ENCODE assay signal across 24 cellular contexts in genomic region chr2:229701062-229701461, GRCh38. TPM values are rescaled to one million over a fixed set of nuclear protein-coding genes. Genes with fewer than 3 reads are reported as not detected.
"Had no signal": no experiment of that assay in that cellular context is flagged by ENCODE, and none has a peak within 500 bp of the region (broad histone marks: within the 10 kb centered on the region; RNA-seq: fewer than 3 reads in every experiment).

No MANE protein-coding gene starts in this region.

- H3K4me1 ChIP-seq: gastrocnemius medialis, heart right ventricle, left lung, lower lobe of right lung had no signal

- FAIRE-seq: colon, endothelial cell of umbilical vein, islet of Langerhans had no signal

- H3K36me3 ChIP-seq: esophagus squamous epithelium, gastrocnemius medialis, heart right ventricle, left lung, lower lobe of right lung had no signal

- H3K27me3 ChIP-seq: dorsolateral prefrontal cortex, esophagus squamous epithelium had no signal

- H3K36me3 Mint-ChIP-seq: mesothelial cell of epicardium had no signal

- H3K4me1 Mint-ChIP-seq: mesothelial cell of epicardium, naive B cell had no signal

- DNase-seq: dermis blood vessel endothelial cell; dorsolateral prefrontal cortex; effector CD4-positive, alpha-beta T cell; effector memory CD4-positive, alpha-beta T cell; esophagus squamous epithelium; foreskin fibroblast; foreskin melanocyte; gastrocnemius medialis; glutamatergic neuron; head of caudate nucleus; heart right ventricle; hippocampal formation; left cardiac atrium; left lung; left ventricle myocardium superior; lower lobe of right lung; mesenchymal stem cell; mucosa of descending colon; naive B cell had no signal

- H3K27ac Mint-ChIP-seq: mesothelial cell of epicardium, naive B cell had no signal

- H3K9me3 ChIP-seq: esophagus squamous epithelium, gastrocnemius medialis, heart right ventricle, left lung, lower lobe of right lung, mucosa of descending colon had no signal

- H3K4me3 ChIP-seq: coronary artery, dorsolateral prefrontal cortex, esophagus squamous epithelium, gastrocnemius medialis, heart right ventricle, left lung, lower lobe of right lung, mucosa of descending colon had no signal

- ATAC-seq: gastrocnemius medialis, heart right ventricle, left cardiac atrium, left lung, left ventricle myocardium superior, lower lobe of right lung, mucosa of descending colon had no signal

- H3K4me3 Mint-ChIP-seq: mesothelial cell of epicardium, naive B cell had no signal

- H3K27ac ChIP-seq: coronary artery, dorsolateral prefrontal cortex, esophagus squamous epithelium, gastrocnemius medialis, heart right ventricle, left lung, lower lobe of right lung had no signal

RNA-seq across cellular contexts. Expression of gene DNER, which starts 13.3 kb away (rescaled TPM):
- total RNA-seq: dermis blood vessel endothelial cell, endothelial cell of umbilical vein, mesothelial cell of epicardium had no signal
